Comparison of ENCODE assay signal across 8 cellular contexts in the genomic region with DNA sequence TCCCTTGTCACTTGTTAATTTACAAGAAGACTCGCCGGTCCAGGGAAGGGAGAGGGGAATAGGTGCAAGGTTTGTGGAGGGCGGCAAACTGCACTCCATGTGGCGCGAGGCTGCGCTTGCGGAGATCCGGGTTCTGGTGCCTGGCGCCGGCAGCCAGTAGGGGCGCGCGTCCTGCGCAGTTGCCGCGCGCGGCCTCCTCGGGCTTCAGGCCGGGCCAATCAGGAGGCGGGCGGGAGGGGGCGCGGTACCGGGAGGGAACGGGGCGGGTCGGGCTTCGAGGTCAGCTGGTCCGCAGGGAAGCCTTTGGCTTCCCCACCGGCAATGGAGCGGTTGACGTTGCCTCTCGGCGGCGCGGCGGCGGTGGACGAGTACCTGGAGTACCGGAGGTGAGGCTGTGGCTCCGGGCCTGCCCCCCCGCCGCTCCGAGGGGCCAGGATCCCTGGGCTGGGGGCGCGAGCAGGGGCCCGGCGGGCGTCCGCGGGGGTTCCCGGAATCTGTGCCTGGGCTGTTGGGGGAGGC. TPM values are rescaled to one million over a fixed set of nuclear protein-coding genes. Genes with fewer than 3 reads are reported as not detected.
DNase-seq lines count a peak whose midpoint lies in the region; ATAC-seq and TF ChIP-seq lines count a peak whose summit lies in the region.

A gene with protein sequence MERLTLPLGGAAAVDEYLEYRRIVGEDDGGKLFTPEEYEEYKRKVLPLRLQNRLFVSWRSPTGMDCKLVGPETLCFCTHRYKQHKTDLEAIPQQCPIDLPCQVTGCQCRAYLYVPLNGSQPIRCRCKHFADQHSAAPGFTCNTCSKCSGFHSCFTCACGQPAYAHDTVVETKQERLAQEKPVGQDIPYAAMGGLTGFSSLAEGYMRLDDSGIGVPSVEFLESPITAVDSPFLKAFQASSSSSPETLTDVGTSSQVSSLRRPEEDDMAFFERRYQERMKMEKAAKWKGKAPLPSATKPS (plus strand): TSS at position 302 of the 519 bp plus-strand sequence. CDS start 20 bp downstream, at position 322.

- intact Hi-C loops in cardiac septum (cut with DNase I) (loop anchor here (1.0 kb wide), 1 partner anchor 83 kb away; the partner anchor contains the start of gene CCDC126), posterior cingulate gyrus (cut with DNase I) (loop anchor here (2.0 kb wide), 1 partner anchor 83 kb away; the partner anchor contains the start of gene CCDC126), transverse colon (cut with DNase I; ENCODE audit: low total_unique reads) (no loop called here)

- WGBS in transverse colon (ENCODE audit: low coverage in 1 of 2), 2 donors = 0% methylated on average over 4 to 30 of the region's 53 CpGs

- in situ Hi-C loops in transverse colon (cut with MboI; ENCODE audit: low pct_ligation_motif_present in 1 of 4, low pct_unique_long_range_greater_than_20kb in 1 of 4, low sequenced_read_pairs in 3 of 4) = loop anchor here in 2 of 4 donors (10.0 kb wide), 1 partner anchor 85 kb away; the partner anchor contains the start of gene CCDC126 (in 2 of the 2)

- H3K27ac ChIP-seq in RWPE1 = no peak within 1 kb of the TSS
- peak within 1 kb of the TSS; percentile 87 to 90 (median 89) for H3K27ac ChIP-seq in transverse colon

- CTCF ChIA-PET in RWPE1 (lab: Yijun Ruan, JAX) = interaction anchor here (0.7 to 1.3 kb wide), 7 partner anchors 14 to 937 kb away, joined by 3 to 5 read pairs (median 3); no protein-coding TSS in a partner anchor

- H3K4me1 Mint-ChIP-seq in IgD-negative memory B cell = peaks cover 0 to 10% (median 7%) of the 10 kb centered on the region in 3 donors
- H3K4me1 Mint-ChIP-seq in activated naive CD8-positive, alpha-beta T cell (ENCODE audit: low read depth) = peaks cover 17% of the 10 kb centered on the region

- H3K9me3 ChIP-seq in transverse colon = no peaks in the 10 kb centered on the region

- TF ChIP-seq EP300 in transverse colon (IDR thresholded peaks at IDR 0.05; ENCODE audit: low read depth) = no peak

- H3K36me3 ChIP-seq in transverse colon = no peaks in the 10 kb centered on the region

- H3K4me3 Mint-ChIP-seq in IgD-negative memory B cell = peak within 1 kb of the TSS; percentile 90 to 96 (median 95)
- H3K4me3 Mint-ChIP-seq in activated naive CD8-positive, alpha-beta T cell = peak within 1 kb of the TSS; percentile 91

- no peaks in the 10 kb centered on the region for H3K27me3 Mint-ChIP-seq in IgD-negative memory B cell
- H3K27me3 Mint-ChIP-seq in activated naive CD8-positive, alpha-beta T cell = no peaks in the 10 kb centered on the region

- POLR2A ChIA-PET in RWPE1 (lab: Yijun Ruan, JAX; ENCODE audit: low non-redundant PET) = interaction anchor here (0.7 kb wide), 1 partner anchor 424 kb away, joined by 3 read pairs; no protein-coding TSS in a partner anchor

- H3K9me3 Mint-ChIP-seq in IgD-negative memory B cell = no peaks in the 10 kb centered on the region
- H3K9me3 Mint-ChIP-seq in activated naive CD8-positive, alpha-beta T cell (ENCODE audit: low read depth) = no peaks in the 10 kb centered on the region

- TF ChIP-seq POLR2A in transverse colon (IDR thresholded peaks at IDR 0.05) = no peak

- no peaks in the 10 kb centered on the region for H3K27me3 ChIP-seq in transverse colon

- H3K4me3 ChIP-seq in transverse colon = peak within 1 kb of the TSS; percentile 60 to 96 (median 86)

- ATAC-seq in GM21528 (IDR thresholded peaks at IDR 0.05; ENCODE audit: low FRiP score, unreplicated experiment) = peak; percentile 93

- peaks cover 0 to 25% (median 4%) of the 10 kb centered on the region in 4 donors for H3K4me1 ChIP-seq in transverse colon

- TF ChIP-seq CTCF in RWPE1 (conservative IDR thresholded peaks at IDR 0.05; ENCODE audit: low read depth) = peak; percentile 91
- peak; percentile 70 to 91 (median 84) for TF ChIP-seq CTCF in transverse colon (IDR thresholded peaks at IDR 0.05)

- DNase-seq in DMS53 treated with DMSO at 0.1 percent for 48 hours (lab: John Stamatoyannopoulos, UW; ENCODE audit: unreplicated experiment) (peak; percentile 94), RWPE1 (ENCODE audit: low spot score) (peak; percentile 79), cardiac septum (ENCODE audit: low spot score) (peak; percentile 94), posterior cingulate gyrus (peak; percentile 83 to 98 (median 92)), transverse colon (peak; percentile 94)

- H3K36me3 Mint-ChIP-seq in IgD-negative memory B cell = no peaks in the 10 kb centered on the region
- H3K36me3 Mint-ChIP-seq in activated naive CD8-positive, alpha-beta T cell = no peaks in the 10 kb centered on the region

- peak within 1 kb of the TSS; percentile 75 to 90 (median 90) for H3K27ac Mint-ChIP-seq in IgD-negative memory B cell
- H3K27ac Mint-ChIP-seq in activated naive CD8-positive, alpha-beta T cell = peak within 1 kb of the TSS; percentile 86

RNA-seq across cellular contexts. Expression of the gene that starts here (rescaled TPM):
- polyA plus RNA-seq in IgD-negative memory B cell = 3.6 TPM
- total RNA-seq in cardiac septum (3.7 TPM), transverse colon (10 to 100 TPM in 3 of 4 donors, 1 to 10 TPM in 1; 7.5 to 18.4 (median 13.1) TPM)
